ENCODE assay signal across 20 cellular contexts in genomic region chr10:123786896-123787295, GRCh38.
A peak's percentile ranks its signal among the peaks of the same experiment; 100 is the strongest.
DNase-seq lines count a peak whose midpoint lies in the region; ATAC-seq and TF ChIP-seq lines count a peak whose summit lies in the region.
"Had no signal": no experiment of that assay in that cellular context is flagged by ENCODE, and none has a peak within 500 bp of the region (broad histone marks: within the 10 kb centered on the region; RNA-seq: fewer than 3 reads in every experiment).

No MANE protein-coding gene starts in this region.

- H3K27me3 ChIP-seq in esophagus muscularis mucosa (no peaks in the 10 kb centered on the region), neural progenitor cell (no peaks in the 10 kb centered on the region), adrenal gland (peaks cover 4% of the 10 kb centered on the region)

- H3K4me1 ChIP-seq in esophagus muscularis mucosa: peaks cover 0 to 34% (median 20%) of the 10 kb centered on the region in 4 donors
- peaks cover 6% of the 10 kb centered on the region for H3K4me1 ChIP-seq in neural progenitor cell
- H3K4me1 ChIP-seq in adrenal gland (replicated peaks in 1 of 2): no peaks in the 10 kb centered on the region
- H3K4me1 ChIP-seq: A549, Caco-2 had no signal

- TF ChIP-seq POLR2A in esophagus muscularis mucosa (IDR thresholded peaks at IDR 0.05; ENCODE audit: low read depth): no peak
- no peak for TF ChIP-seq POLR2A in adrenal gland (IDR thresholded peaks at IDR 0.05)

- H3K4me1 Mint-ChIP-seq in osteocyte (ENCODE audit: unreplicated experiment) (no peaks in the 10 kb centered on the region), neural progenitor cell (peaks cover 9% of the 10 kb centered on the region)

- H3K27me3 Mint-ChIP-seq in osteocyte (ENCODE audit: unreplicated experiment) (no peaks in the 10 kb centered on the region), neural progenitor cell (ENCODE audit: insufficient read depth, low read depth) (no peaks in the 10 kb centered on the region)

- H3K27ac Mint-ChIP-seq in osteocyte (ENCODE audit: unreplicated experiment) (no peak overlapping the region), neural progenitor cell (no peak overlapping the region)
- H3K27ac Mint-ChIP-seq: CD4-positive, alpha-beta T cell; HFFc6 had no signal

- WGBS in esophagus muscularis mucosa: no CpG with 5 or more reads among the region's 1 CpG
- 21 to 57% (median 43%) methylated on average over 1 of the region's 1 CpG for WGBS in adrenal gland, 4 donors

- H3K27ac ChIP-seq in esophagus muscularis mucosa (replicated peaks in 1 of 4) (no peak overlapping the region), neural progenitor cell (no peak overlapping the region), adrenal gland (no peak overlapping the region)
- H3K27ac ChIP-seq: 22Rv1, A549, C4-2B, GM23248, HL-60 had no signal

- H3K4me3 Mint-ChIP-seq in osteocyte (ENCODE audit: unreplicated experiment) (no peak overlapping the region), neural progenitor cell (no peak overlapping the region)
- H3K4me3 Mint-ChIP-seq: CD4-positive, alpha-beta T cell; HFFc6 had no signal

- no peak overlapping the region for H3K9ac ChIP-seq in neural progenitor cell
- H3K9ac ChIP-seq: GM23248 had no signal

- no peak overlapping the region for H3K4me3 ChIP-seq in esophagus muscularis mucosa
- H3K4me3 ChIP-seq in neural progenitor cell: no peak overlapping the region
- H3K4me3 ChIP-seq in adrenal gland: no peak overlapping the region
- H3K4me3 ChIP-seq: A549, GM23248 had no signal

- no peaks in the 10 kb centered on the region for H4K20me1 ChIP-seq in neural progenitor cell (ENCODE audit: low read depth)

- intact Hi-C loops in esophagus muscularis mucosa (cut with DNase I) (no loop called here), adrenal gland (cut with DNase I) (no loop called here)

- DNase-seq in DMS 273 (lab: John Stamatoyannopoulos, UW; ENCODE audit: unreplicated experiment): peak; percentile 28
- no peak for DNase-seq in DMS 273 treated with DMSO at 0.1 percent for 48 hours (lab: John Stamatoyannopoulos, UW)
- peak; percentile 66 for DNase-seq in esophagus muscularis mucosa (ENCODE audit: extremely low spot score)
- peak; percentile 34 for DNase-seq in osteocyte (ENCODE audit: extremely low spot score, unreplicated experiment)
- no peak for DNase-seq in EL
- no peak for DNase-seq in neural progenitor cell (ENCODE audit: low spot score)
- DNase-seq in adrenal gland: no peak
- DNase-seq: AML-193; Caco-2; CD4-positive, alpha-beta T cell; DMS53; DND-41; GM23248; HFFc6 had no signal

- H3K36me3 ChIP-seq in esophagus muscularis mucosa: peaks cover 0 to 23% (median 9%) of the 10 kb centered on the region in 4 donors
- no peaks in the 10 kb centered on the region for H3K36me3 ChIP-seq in neural progenitor cell
- H3K36me3 ChIP-seq in adrenal gland (replicated peaks in 1 of 2): no peaks in the 10 kb centered on the region

- H3K9me3 Mint-ChIP-seq in osteocyte (ENCODE audit: unreplicated experiment) (peaks cover 13% of the 10 kb centered on the region), neural progenitor cell (peaks cover 4% of the 10 kb centered on the region)
- H3K9me3 Mint-ChIP-seq: CD4-positive, alpha-beta T cell had no signal

- no peak for TF ChIP-seq CTCF in esophagus muscularis mucosa (IDR thresholded peaks at IDR 0.05)
- no peak for TF ChIP-seq CTCF in osteocyte (IDR thresholded peaks at IDR 0.05)
- TF ChIP-seq CTCF in neural progenitor cell (IDR thresholded peaks at IDR 0.05): no peak
- no peak for TF ChIP-seq CTCF in adrenal gland (IDR thresholded peaks at IDR 0.05)

- no peak for TF ChIP-seq EP300 in esophagus muscularis mucosa (IDR thresholded peaks at IDR 0.05)

- no peak overlapping the region for H2AFZ ChIP-seq in neural progenitor cell (replicated peaks)
- H2AFZ ChIP-seq: GM23248 had no signal

- no peaks in the 10 kb centered on the region for H3K9me3 ChIP-seq in esophagus muscularis mucosa
- H3K9me3 ChIP-seq in neural progenitor cell (ENCODE audit: low read depth): no peaks in the 10 kb centered on the region
- H3K9me3 ChIP-seq in adrenal gland (replicated peaks in 1 of 3): no peaks in the 10 kb centered on the region

- H3K36me3 Mint-ChIP-seq in osteocyte (ENCODE audit: unreplicated experiment) (no peaks in the 10 kb centered on the region), neural progenitor cell (no peaks in the 10 kb centered on the region)

- no peak for ATAC-seq in GM21529 (IDR thresholded peaks at IDR 0.05; ENCODE audit: unreplicated experiment)
- ATAC-seq: A549, HCT116 had no signal

- no peak overlapping the region for H3K4me2 ChIP-seq in neural progenitor cell
- H3K4me2 ChIP-seq: A549 had no signal

- peaks cover 1% of the 10 kb centered on the region for H3F3A ChIP-seq in neural progenitor cell (ENCODE audit: low read depth)

- no peaks in the 10 kb centered on the region for H3K79me2 ChIP-seq in neural progenitor cell (ENCODE audit: low read depth)

Comparison
In these comparisons a context has a peak if more than half of its experiments do, and no peak if none do; other contexts are left out.
1. DNase-seq: peak in DMS 273 (single experiment), esophagus muscularis mucosa (single experiment) and osteocyte (single experiment); none in DMS 273 treated with DMSO at 0.1 percent for 48 hours (single experiment), EL (single experiment), neural progenitor cell (single experiment) and adrenal gland (0 of 7).